In genomic region chr14:64577211-64577610, GRCh38 we compare ENCODE assay signal across 2 cellular contexts.
TF ChIP-seq lines count a peak whose summit lies in the region.

No MANE protein-coding gene starts in this region.

TF ChIP-seq in GM23338, 12 proteins besides CTCF, POLR2A, EP300 and RAD21 (continued from another document):
- TF ChIP-seq ETS1 (IDR thresholded peaks at IDR 0.05): no peak
- TF ChIP-seq POLR2AphosphoS5 (IDR thresholded peaks at IDR 0.05; ENCODE audit: low read depth): no peak

TF ChIP-seq in WTC11, 78 proteins besides CTCF, POLR2A, EP300 and RAD21 (continued from another document):
- TF ChIP-seq AFF4 (CRISPR knock-in tag; IDR thresholded peaks at IDR 0.05; ENCODE audit: borderline replicate concordance) (no peak), ETV6 (CRISPR knock-in tag; IDR thresholded peaks at IDR 0.05) (no peak), ATF2 (CRISPR knock-in tag; IDR thresholded peaks at IDR 0.05; ENCODE audit: borderline replicate concordance, low read depth) (no peak), CBFB (CRISPR knock-in tag; IDR thresholded peaks at IDR 0.05; ENCODE audit: low read depth) (no peak), ZSCAN18 (CRISPR knock-in tag; IDR thresholded peaks at IDR 0.05) (no peak), NFYB (CRISPR knock-in tag; conservative IDR thresholded peaks at IDR 0.05; ENCODE audit: low read depth) (no peak)
